6 cellular contexts compared by ENCODE assay signal in the genomic region with DNA sequence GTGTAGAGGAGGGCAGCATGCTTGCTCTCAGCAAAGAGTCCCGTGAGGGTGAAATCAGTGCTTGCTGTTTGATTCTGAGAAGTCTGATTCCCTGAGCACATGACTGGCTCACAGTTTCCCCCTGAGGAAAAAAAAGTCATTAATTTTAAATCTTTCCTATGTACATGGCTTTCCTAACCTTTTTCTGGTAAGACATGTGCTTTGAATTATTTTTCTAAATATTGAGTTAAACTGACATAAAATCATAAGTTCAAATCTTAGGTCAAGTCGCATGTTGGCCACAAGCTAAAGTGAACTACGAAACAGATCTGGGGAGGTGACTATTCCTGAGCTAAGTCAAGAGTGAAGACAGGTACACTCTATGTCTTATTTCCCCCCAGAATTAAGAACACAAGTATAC. TPM values are rescaled to one million over a fixed set of nuclear protein-coding genes. Genes with fewer than 3 reads are reported as not detected.
"Had no signal": no experiment of that assay in that cellular context is flagged by ENCODE, and none has a peak within 500 bp of the region (broad histone marks: within the 10 kb centered on the region; RNA-seq: fewer than 3 reads in every experiment).

A gene with protein sequence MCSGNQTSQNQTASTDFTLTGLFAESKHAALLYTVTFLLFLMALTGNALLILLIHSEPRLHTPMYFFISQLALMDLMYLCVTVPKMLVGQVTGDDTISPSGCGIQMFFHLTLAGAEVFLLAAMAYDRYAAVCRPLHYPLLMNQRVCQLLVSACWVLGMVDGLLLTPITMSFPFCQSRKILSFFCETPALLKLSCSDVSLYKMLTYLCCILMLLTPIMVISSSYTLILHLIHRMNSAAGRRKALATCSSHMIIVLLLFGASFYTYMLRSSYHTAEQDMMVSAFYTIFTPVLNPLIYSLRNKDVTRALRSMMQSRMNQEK (minus strand): TSS at position 101 of the 400 bp plus-strand sequence. CDS start 0 bp downstream, at position 101.

RNA-seq across cellular contexts. Expression of the gene that starts here (rescaled TPM):
- total RNA-seq: HepG2, HT-29, HT1080, IMR-90, K562 had no signal
- polyA plus RNA-seq: HepG2, IgD-negative memory B cell, IMR-90, K562 had no signal
